27 cellular contexts compared by ENCODE assay signal in genomic region chr12:45182511-45182910, GRCh38.
"Had no signal": no experiment of that assay in that cellular context is flagged by ENCODE, and none has a peak within 500 bp of the region (broad histone marks: within the 10 kb centered on the region; RNA-seq: fewer than 3 reads in every experiment).

No MANE protein-coding gene starts in this region.

- H3K4me1 ChIP-seq: colonic mucosa, esophagus squamous epithelium, lower lobe of right lung, right atrium auricular region, thyroid gland, vagina had no signal

- DNase-seq: colonic mucosa; effector CD8-positive, alpha-beta T cell; endodermal cell; esophagus squamous epithelium; foreskin melanocyte; glutamatergic neuron; heart right ventricle; islet precursor cell; kidney glomerular epithelial cell; left ventricle myocardium superior; lower lobe of right lung; natural killer cell; stimulated activated CD4-positive, alpha-beta T cell treated with anti-CD3 and anti-CD28 coated beads, Interleukin-12 subunit alpha, Interleukin-12 subunit beta, amount 100 ng/mL, for 4 hours; stimulated activated CD4-positive, alpha-beta T cell treated with anti-CD3 and anti-CD28 coated beads, Interleukin-1b, Interleukin-23, amount 100 ng/mL, for 48 hours; stimulated activated CD4-positive, alpha-beta T cell treated with anti-CD3 and anti-CD28 coated beads, Interleukin-4, amount 100 ng/mL, for 1 hour; stimulated activated CD8-positive, alpha-beta memory T cell treated with anti-CD3 and anti-CD28 coated beads, Interleukin-4, amount 100 ng/mL, for 48 hours; stimulated activated naive CD4-positive, alpha-beta T cell; stimulated activated naive CD8-positive, alpha-beta T cell treated with anti-CD3 and anti-CD28 coated beads, Interleukin-15, amount 100 ng/mL, for 72 hours; thyroid gland; trophoblast cell had no signal

- H3K4me1 Mint-ChIP-seq: natural killer cell; stimulated activated naive CD8-positive, alpha-beta T cell treated with anti-CD3 and anti-CD28 coated beads, Interleukin-15, amount 100 ng/mL, for 72 hours had no signal

- H3K4me3 Mint-ChIP-seq: dendritic cell treated with granulocyte-macrophage colony-stimulating factor and Interleukin-4, amounts not matched to agents 40 ng/mL and 50 ng/mL, for 4 days; endodermal cell; natural killer cell; stimulated activated naive CD8-positive, alpha-beta T cell treated with anti-CD3 and anti-CD28 coated beads, Interleukin-15, amount 100 ng/mL, for 72 hours had no signal

- H3K27ac Mint-ChIP-seq: dendritic cell treated with granulocyte-macrophage colony-stimulating factor and Interleukin-4, amounts not matched to agents 40 ng/mL and 50 ng/mL, for 4 days; endodermal cell; natural killer cell; progenitor cell of endocrine pancreas; stimulated activated naive CD8-positive, alpha-beta T cell treated with anti-CD3 and anti-CD28 coated beads, Interleukin-15, amount 100 ng/mL, for 72 hours had no signal

- H3K4me3 ChIP-seq: colonic mucosa, esophagus squamous epithelium, heart right ventricle, lower lobe of right lung, right atrium auricular region, smooth muscle cell, thyroid gland, vagina had no signal

- H3K36me3 ChIP-seq: colonic mucosa, esophagus squamous epithelium, lower lobe of right lung, right atrium auricular region, thyroid gland, vagina had no signal

- H3K9me3 ChIP-seq: colonic mucosa, thyroid gland had no signal

- H3K27ac ChIP-seq: colonic mucosa, epithelial cell of prostate, esophagus squamous epithelium, heart right ventricle, lower lobe of right lung, parathyroid adenoma, right atrium auricular region, thyroid gland, vagina had no signal

- H3K27me3 ChIP-seq: colonic mucosa, heart right ventricle, right atrium auricular region, thyroid gland, vagina had no signal

- H3K27me3 Mint-ChIP-seq: dendritic cell treated with granulocyte-macrophage colony-stimulating factor and Interleukin-4, amounts not matched to agents 40 ng/mL and 50 ng/mL, for 4 days; progenitor cell of endocrine pancreas; stimulated activated naive CD8-positive, alpha-beta T cell treated with anti-CD3 and anti-CD28 coated beads, Interleukin-15, amount 100 ng/mL, for 72 hours had no signal
